ENCODE assay signal across 7 cellular contexts in the genomic region with DNA sequence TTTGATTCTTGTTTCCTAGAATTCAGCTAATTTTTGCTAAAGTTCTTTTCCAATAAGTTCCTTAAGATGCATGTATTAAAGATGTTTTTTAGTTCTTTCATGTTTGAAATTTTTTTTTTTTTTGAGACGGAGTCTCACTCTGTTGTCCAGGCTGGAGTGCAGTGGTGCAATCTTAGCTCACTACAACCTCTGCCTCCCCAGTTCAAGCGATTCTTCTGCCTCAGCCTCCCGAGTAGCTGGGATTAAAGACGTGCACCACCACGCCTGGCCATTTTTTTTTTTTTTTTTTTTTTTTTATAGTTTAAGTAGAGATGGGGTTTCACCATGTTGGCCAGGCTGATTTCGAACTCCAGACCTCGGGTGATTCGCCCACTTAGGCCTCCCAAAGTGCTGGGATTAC. TPM values are rescaled to one million over a fixed set of nuclear protein-coding genes. Genes with fewer than 3 reads are reported as not detected.
DNase-seq lines count a peak whose midpoint lies in the region; ATAC-seq and TF ChIP-seq lines count a peak whose summit lies in the region.
"Not testable (repeated sequence)": the region's sequence is repeated elsewhere in the genome, so short reads cannot be mapped to it uniquely, and the experiment has no call there.

No MANE protein-coding gene starts in this region.

- H3K9me3 ChIP-seq in naive thymus-derived CD4-positive, alpha-beta T cell (ENCODE audit: control insufficient read depth in 2 of 3, low read length in 3 of 3), result not testable (repeated sequence)

- TF ChIP-seq CTCF in Calu3 (IDR thresholded peaks at IDR 0.05; ENCODE audit: unreplicated experiment); progenitor cell of endocrine pancreas (IDR thresholded peaks at IDR 0.05; ENCODE audit: unreplicated experiment): not testable (repeated sequence)

- H3K4me3 ChIP-seq in naive thymus-derived CD4-positive, alpha-beta T cell (ENCODE audit: low read length), result not testable (repeated sequence)

- intact Hi-C loops in Calu3 (cut with micrococcal nuclease; ENCODE audit: unreplicated experiment), result not testable (repeated sequence)
- intact Hi-C loops in naive thymus-derived CD4-positive, alpha-beta T cell (cut with micrococcal nuclease), result loop anchor here (5.0 to 10.0 kb wide), 7 partner anchors 442 to 1442 kb away; a partner anchor contains a TSS

- ATAC-seq in T-cell (replicated peaks in 1 of 4); central memory CD8-positive, alpha-beta T cell (replicated peaks; ENCODE audit: extremely low read depth, poor library complexity, severe bottlenecking); naive thymus-derived CD4-positive, alpha-beta T cell: not testable (repeated sequence)

- peaks cover 8 to 16% of the 10 kb centered on the region in 2 donors for H3K4me1 ChIP-seq in naive thymus-derived CD4-positive, alpha-beta T cell (ENCODE audit: control insufficient read depth in 2 of 2, insufficient read depth in 2 of 2, low read length in 2 of 2)

- not testable (repeated sequence) for H3K4me1 Mint-ChIP-seq in Calu3 (ENCODE audit: low read depth, unreplicated experiment)
- H3K4me1 Mint-ChIP-seq in T-cell (peaks cover 28 to 34% (median 32%) of the 10 kb centered on the region in 3 donors), progenitor cell of endocrine pancreas (ENCODE audit: low read depth) (peaks cover 16% of the 10 kb centered on the region)
- peaks cover 27% of the 10 kb centered on the region for H3K4me1 Mint-ChIP-seq in activated CD4-positive, alpha-beta memory T cell treated with anti-CD3 and anti-CD28 coated beads, Interleukin-2, amount 10 ng/mL, durations not matched to agents 7 days and 5 days
- H3K4me1 Mint-ChIP-seq in activated naive CD4-positive, alpha-beta T cell treated with anti-CD3 and anti-CD28 coated beads, Interleukin-2, amount 10 ng/mL, durations not matched to agents 7 days and 5 days, result peaks cover 27% of the 10 kb centered on the region
- H3K4me1 Mint-ChIP-seq in central memory CD8-positive, alpha-beta T cell, result peaks cover 29% of the 10 kb centered on the region
- peaks cover 28 to 40% (median 33%) of the 10 kb centered on the region in 7 donors for H3K4me1 Mint-ChIP-seq in naive thymus-derived CD4-positive, alpha-beta T cell

- H3K4me3 Mint-ChIP-seq in Calu3 (ENCODE audit: low read depth, unreplicated experiment), result peak overlapping the region; percentile 98
- H3K4me3 Mint-ChIP-seq in T-cell, result peak overlapping the region; percentile 94 to 97 (median 94)
- H3K4me3 Mint-ChIP-seq in activated CD4-positive, alpha-beta memory T cell treated with anti-CD3 and anti-CD28 coated beads, Interleukin-2, amount 10 ng/mL, durations not matched to agents 7 days and 5 days, result peak overlapping the region; percentile 47
- peak overlapping the region; percentile 94 for H3K4me3 Mint-ChIP-seq in activated naive CD4-positive, alpha-beta T cell treated with anti-CD3 and anti-CD28 coated beads, Interleukin-2, amount 10 ng/mL, durations not matched to agents 7 days and 5 days
- peak overlapping the region; percentile 95 for H3K4me3 Mint-ChIP-seq in central memory CD8-positive, alpha-beta T cell
- peak overlapping the region; percentile 5 to 99 (median 96) for H3K4me3 Mint-ChIP-seq in naive thymus-derived CD4-positive, alpha-beta T cell
- peak overlapping the region; percentile 89 for H3K4me3 Mint-ChIP-seq in progenitor cell of endocrine pancreas (ENCODE audit: low read depth)

- H3K27ac Mint-ChIP-seq in Calu3 (ENCODE audit: unreplicated experiment); activated CD4-positive, alpha-beta memory T cell treated with anti-CD3 and anti-CD28 coated beads, Interleukin-2, amount 10 ng/mL, durations not matched to agents 7 days and 5 days; activated naive CD4-positive, alpha-beta T cell treated with anti-CD3 and anti-CD28 coated beads, Interleukin-2, amount 10 ng/mL, durations not matched to agents 7 days and 5 days; progenitor cell of endocrine pancreas: not testable (repeated sequence)
- peak overlapping the region in 1 of 2 donors; percentile 67 for H3K27ac Mint-ChIP-seq in T-cell
- H3K27ac Mint-ChIP-seq in central memory CD8-positive, alpha-beta T cell (ENCODE audit: low read depth), result peak overlapping the region; percentile 88
- H3K27ac Mint-ChIP-seq in naive thymus-derived CD4-positive, alpha-beta T cell, result peak overlapping the region in 4 of 9 donors; percentile 81 to 97 (median 90)

- H3K27me3 ChIP-seq in naive thymus-derived CD4-positive, alpha-beta T cell (ENCODE audit: control insufficient read depth in 2 of 2, insufficient read depth in 2 of 2, low read length in 2 of 2), result not testable (repeated sequence)

- H3K27ac ChIP-seq in naive thymus-derived CD4-positive, alpha-beta T cell (ENCODE audit: low read depth, low read length), result not testable (repeated sequence)

- H3K36me3 Mint-ChIP-seq in Calu3 (ENCODE audit: insufficient read depth, unreplicated experiment) (peaks cover 27% of the 10 kb centered on the region), T-cell (peaks cover 13% of the 10 kb centered on the region)
- peaks cover 32% of the 10 kb centered on the region for H3K36me3 Mint-ChIP-seq in activated CD4-positive, alpha-beta memory T cell treated with anti-CD3 and anti-CD28 coated beads, Interleukin-2, amount 10 ng/mL, durations not matched to agents 7 days and 5 days (ENCODE audit: low read depth)
- H3K36me3 Mint-ChIP-seq in activated naive CD4-positive, alpha-beta T cell treated with anti-CD3 and anti-CD28 coated beads, Interleukin-2, amount 10 ng/mL, durations not matched to agents 7 days and 5 days, result peaks cover 21% of the 10 kb centered on the region
- peaks cover 11% of the 10 kb centered on the region for H3K36me3 Mint-ChIP-seq in central memory CD8-positive, alpha-beta T cell (ENCODE audit: insufficient read depth)
- H3K36me3 Mint-ChIP-seq in naive thymus-derived CD4-positive, alpha-beta T cell, result peaks cover 0 to 22% (median 10%) of the 10 kb centered on the region in 5 donors
- not testable (repeated sequence) for H3K36me3 Mint-ChIP-seq in progenitor cell of endocrine pancreas (ENCODE audit: insufficient read depth)

- peaks cover 0 to 15% (median 0%) of the 10 kb centered on the region in 3 experiments for H3K36me3 ChIP-seq in naive thymus-derived CD4-positive, alpha-beta T cell (ENCODE audit: control insufficient read depth in 2 of 3, insufficient read depth in 3 of 3, low read length in 3 of 3)

- not testable (repeated sequence) for DNase-seq in Calu3; T-cell; activated CD4-positive, alpha-beta memory T cell treated with anti-CD3 and anti-CD28 coated beads, Interleukin-2, amount 10 ng/mL, durations not matched to agents 7 days and 5 days; activated naive CD4-positive, alpha-beta T cell treated with anti-CD3 and anti-CD28 coated beads, Interleukin-2, amount 10 ng/mL, durations not matched to agents 7 days and 5 days; central memory CD8-positive, alpha-beta T cell (ENCODE audit: low spot score in 2 of 2); naive thymus-derived CD4-positive, alpha-beta T cell; progenitor cell of endocrine pancreas (ENCODE audit: low spot score, unreplicated experiment)

- H3K9me3 Mint-ChIP-seq in Calu3 (ENCODE audit: low read depth, unreplicated experiment) (peaks cover 18% of the 10 kb centered on the region), T-cell (peaks cover 0 to 10% (median 0%) of the 10 kb centered on the region in 3 donors)
- H3K9me3 Mint-ChIP-seq in activated CD4-positive, alpha-beta memory T cell treated with anti-CD3 and anti-CD28 coated beads, Interleukin-2, amount 10 ng/mL, durations not matched to agents 7 days and 5 days, result peaks cover 24% of the 10 kb centered on the region
- peaks cover 26% of the 10 kb centered on the region for H3K9me3 Mint-ChIP-seq in activated naive CD4-positive, alpha-beta T cell treated with anti-CD3 and anti-CD28 coated beads, Interleukin-2, amount 10 ng/mL, durations not matched to agents 7 days and 5 days
- not testable (repeated sequence) for H3K9me3 Mint-ChIP-seq in central memory CD8-positive, alpha-beta T cell; progenitor cell of endocrine pancreas (ENCODE audit: low read depth)
- H3K9me3 Mint-ChIP-seq in naive thymus-derived CD4-positive, alpha-beta T cell, result peaks cover 0 to 41% (median 6%) of the 10 kb centered on the region in 11 donors

- CTCF ChIA-PET in Calu3 (lab: Charles Lee); T-cell (lab: Charles Lee); activated CD4-positive, alpha-beta memory T cell treated with anti-CD3 and anti-CD28 coated beads, Interleukin-2, amount 10 ng/mL, durations not matched to agents 7 days and 5 days (lab: Charles Lee); naive thymus-derived CD4-positive, alpha-beta T cell (lab: Charles Lee): not testable (repeated sequence)
- CTCF ChIA-PET in activated naive CD4-positive, alpha-beta T cell treated with anti-CD3 and anti-CD28 coated beads, Interleukin-2, amount 10 ng/mL, durations not matched to agents 7 days and 5 days (lab: Charles Lee), result interaction anchor here (0.8 kb wide), 1 partner anchor 33 kb away, joined by 3 read pairs; no protein-coding TSS in a partner anchor

- not testable (repeated sequence) for H3K27me3 Mint-ChIP-seq in Calu3 (ENCODE audit: unreplicated experiment); T-cell; activated CD4-positive, alpha-beta memory T cell treated with anti-CD3 and anti-CD28 coated beads, Interleukin-2, amount 10 ng/mL, durations not matched to agents 7 days and 5 days; activated naive CD4-positive, alpha-beta T cell treated with anti-CD3 and anti-CD28 coated beads, Interleukin-2, amount 10 ng/mL, durations not matched to agents 7 days and 5 days; central memory CD8-positive, alpha-beta T cell; naive thymus-derived CD4-positive, alpha-beta T cell; progenitor cell of endocrine pancreas

- POLR2A ChIA-PET in T-cell (lab: Charles Lee), result interaction anchor here in 1 of 2 donors (0.7 kb wide), 1 partner anchor 889 kb away, joined by 3 read pairs; no protein-coding TSS in a partner anchor
- POLR2A ChIA-PET in activated CD4-positive, alpha-beta memory T cell treated with anti-CD3 and anti-CD28 coated beads, Interleukin-2, amount 10 ng/mL, durations not matched to agents 7 days and 5 days (lab: Charles Lee), result interaction anchor here (1.1 kb wide), 1 partner anchor 8 kb away, joined by 3 read pairs; no protein-coding TSS in a partner anchor
- POLR2A ChIA-PET in naive thymus-derived CD4-positive, alpha-beta T cell (lab: Charles Lee), result interaction anchor here (0.6 to 1.1 kb wide), 5 partner anchors 122 to 1469 kb away, joined by 3 to 6 read pairs (median 3); a partner anchor contains a TSS

- not testable (repeated sequence) for BruUV-seq in Calu3 (replicated peaks; lab: Mats Ljungman, UMichigan)

RNA-seq across cellular contexts. Expression of a gene that starts 1.9 kb away (rescaled TPM):
- 10.4 and 11.5 TPM in 2 replicates for total RNA-seq in Calu3 (2022)
- total RNA-seq in T-cell, result 10 to 100 TPM in 4 of 5 donors, 1 to 10 TPM in 1; 7.7 to 17.4 (median 15.0) TPM
- 10 to 100 TPM; 11.9 to 14.2 TPM for total RNA-seq in activated CD4-positive, alpha-beta memory T cell treated with anti-CD3 and anti-CD28 coated beads, Interleukin-2, amount 10 ng/mL, durations not matched to agents 7 days and 5 days
- total RNA-seq in naive thymus-derived CD4-positive, alpha-beta T cell, result 10 to 100 TPM in 4 of 5 experiments, 1 to 10 TPM in 1; 5.7 to 18.9 (median 14.2) TPM
- 1 to 10 TPM; 2.7 to 3.7 TPM for polyA plus RNA-seq in naive thymus-derived CD4-positive, alpha-beta T cell
- total RNA-seq in progenitor cell of endocrine pancreas, result 32.0 and 35.7 TPM in 2 replicates

Comparison
In these comparisons a context has a peak if more than half of its experiments do, and no peak if none do; other contexts are left out.
1. H3K4me3 Mint-ChIP-seq: peak in every context shown above with its lines; median percentile 98 in Calu3; 96 in naive thymus-derived CD4-positive, alpha-beta T cell; 95 in central memory CD8-positive, alpha-beta T cell; 94 in T-cell; 94 in activated naive CD4-positive, alpha-beta T cell treated with anti-CD3 and anti-CD28 coated beads, Interleukin-2, amount 10 ng/mL, durations not matched to agents 7 days and 5 days; 89 in progenitor cell of endocrine pancreas; 47 in activated CD4-positive, alpha-beta memory T cell treated with anti-CD3 and anti-CD28 coated beads, Interleukin-2, amount 10 ng/mL, durations not matched to agents 7 days and 5 days.